Comparison of ENCODE assay signal across 8 cellular contexts in the genomic region with DNA sequence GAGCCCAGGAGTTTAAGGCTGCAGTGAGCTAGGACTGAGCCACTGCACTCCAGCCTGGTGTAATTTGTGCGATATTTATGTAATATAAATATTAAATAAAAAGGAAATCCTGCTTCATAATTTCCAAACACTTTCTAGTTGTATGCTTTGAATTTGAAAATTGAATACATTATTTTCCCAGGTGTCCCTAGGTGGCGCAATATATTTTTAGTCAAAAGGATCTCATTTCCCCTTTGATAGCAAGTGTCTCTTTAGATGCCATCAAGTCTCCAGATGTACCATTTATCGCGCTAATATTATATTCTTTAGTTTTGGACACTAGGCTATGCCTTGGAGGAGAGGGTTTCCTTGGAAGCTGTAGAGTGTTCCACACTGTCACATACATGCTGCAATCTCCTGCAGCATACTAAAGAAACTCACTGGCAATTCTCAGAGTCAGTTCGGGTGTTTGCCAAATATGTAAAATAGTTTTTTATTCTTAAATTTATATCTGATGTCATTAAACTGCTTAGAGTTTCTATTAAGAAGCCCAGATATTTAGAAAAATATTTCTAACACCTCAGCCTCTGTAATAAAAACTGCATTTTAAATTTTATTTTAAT. TPM values are rescaled to one million over a fixed set of nuclear protein-coding genes. Genes with fewer than 3 reads are reported as not detected.
DNase-seq lines count a peak whose midpoint lies in the region; ATAC-seq and TF ChIP-seq lines count a peak whose summit lies in the region.

No MANE protein-coding gene starts in this region.

- H3K9me3 ChIP-seq in OCI-LY1 (ENCODE audit: low read length) = no peaks in the 10 kb centered on the region
- no peaks in the 10 kb centered on the region for H3K9me3 ChIP-seq in effector memory CD4-positive, alpha-beta T cell (ENCODE audit: control insufficient read depth, low read length)

- H4K20me1 ChIP-seq in OCI-LY1 (ENCODE audit: insufficient read depth, low read length) = no peaks in the 10 kb centered on the region

- H3K4me2 ChIP-seq in OCI-LY1 (ENCODE audit: low read length) = peak overlapping the region; percentile 43

- no peaks in the 10 kb centered on the region for H3K79me2 ChIP-seq in OCI-LY1 (ENCODE audit: insufficient read depth, low read length)

- no peaks in the 10 kb centered on the region for H3K9me3 Mint-ChIP-seq in natural killer cell
- no peaks in the 10 kb centered on the region for H3K9me3 Mint-ChIP-seq in natural killer cell treated with Interleukin-12 subunit alpha and Interleukin-12 subunit beta and Interleukin-15 and Interleukin-18, amount 100 ng/mL, for 72 hours

- ATAC-seq in natural killer cell (no peak), GM21717 (IDR thresholded peaks at IDR 0.05; ENCODE audit: unreplicated experiment) (no peak)
- no peak for ATAC-seq in natural killer cell treated with Interleukin-12 subunit alpha and Interleukin-12 subunit beta and Interleukin-15 and Interleukin-18, amount 100 ng/mL, for 72 hours

- H3K4me3 ChIP-seq in OCI-LY1 (ENCODE audit: low read depth, low read length, poor library complexity, severe bottlenecking) = no peak overlapping the region
- no peak overlapping the region for H3K4me3 ChIP-seq in fibroblast of villous mesenchyme (ENCODE audit: low read depth, low read length)
- no peak overlapping the region for H3K4me3 ChIP-seq in effector memory CD4-positive, alpha-beta T cell (ENCODE audit: insufficient read depth, low read depth, low read length, poor library complexity, severe bottlenecking)

- peaks cover 24 to 36% of the 10 kb centered on the region in 2 donors for H3K4me1 Mint-ChIP-seq in natural killer cell
- peaks cover 28 to 34% of the 10 kb centered on the region in 2 donors for H3K4me1 Mint-ChIP-seq in natural killer cell treated with Interleukin-12 subunit alpha and Interleukin-12 subunit beta and Interleukin-15 and Interleukin-18, amount 100 ng/mL, for 72 hours (ENCODE audit: low read depth in 2 of 2)

- H3K27me3 ChIP-seq in OCI-LY1 (ENCODE audit: insufficient read depth, low read length) = no peaks in the 10 kb centered on the region
- no peaks in the 10 kb centered on the region for H3K27me3 ChIP-seq in effector memory CD4-positive, alpha-beta T cell (replicated peaks; ENCODE audit: control insufficient read depth, insufficient read depth, low read length, poor library complexity, severe bottlenecking)

- peak overlapping the region; percentile 79; the same call in 1 of the 2 replicates for H2AFZ ChIP-seq in OCI-LY1 (ENCODE audit: low read length)

- H3K4me3 Mint-ChIP-seq in natural killer cell = no peak overlapping the region
- no peak overlapping the region for H3K4me3 Mint-ChIP-seq in natural killer cell treated with Interleukin-12 subunit alpha and Interleukin-12 subunit beta and Interleukin-15 and Interleukin-18, amount 100 ng/mL, for 72 hours

- H3K36me3 ChIP-seq in OCI-LY1 (ENCODE audit: insufficient read depth, low read length) = no peaks in the 10 kb centered on the region
- H3K36me3 ChIP-seq in effector memory CD4-positive, alpha-beta T cell (ENCODE audit: control insufficient read depth, insufficient read depth, low read length) = no peaks in the 10 kb centered on the region

- intact Hi-C loops in natural killer cell (cut with micrococcal nuclease) = no loop called here

- no peaks in the 10 kb centered on the region for H3K9me2 ChIP-seq in OCI-LY1 (ENCODE audit: low read depth, low read length)

- peak overlapping the region in 1 of 2 donors; percentile 83 for H3K27ac Mint-ChIP-seq in natural killer cell
- no peak overlapping the region for H3K27ac Mint-ChIP-seq in natural killer cell treated with Interleukin-12 subunit alpha and Interleukin-12 subunit beta and Interleukin-15 and Interleukin-18, amount 100 ng/mL, for 72 hours

- peaks cover 7% of the 10 kb centered on the region for H3K4me1 ChIP-seq in OCI-LY1 (ENCODE audit: insufficient read depth, low read length, severe bottlenecking)
- peaks cover under 1% of the 10 kb centered on the region for H3K4me1 ChIP-seq in effector memory CD4-positive, alpha-beta T cell (ENCODE audit: control insufficient read depth, insufficient read depth, low read length, poor library complexity, severe bottlenecking)

- no peak overlapping the region for H3K9ac ChIP-seq in OCI-LY1 (ENCODE audit: low read length)

- H3K27ac ChIP-seq in OCI-LY1 (ENCODE audit: low read depth, low read length, poor library complexity, severe bottlenecking) = no peak overlapping the region
- no peak overlapping the region for H3K27ac ChIP-seq in effector memory CD4-positive, alpha-beta T cell (ENCODE audit: insufficient read depth, low read length, poor library complexity, severe bottlenecking)

- DNase-seq in natural killer cell (no peak), fibroblast of villous mesenchyme (ENCODE audit: low read depth) (no peak), COLO668 (lab: John Stamatoyannopoulos, UW; ENCODE audit: unreplicated experiment) (no peak)
- DNase-seq in natural killer cell treated with Interleukin-12 subunit alpha and Interleukin-12 subunit beta and Interleukin-15 and Interleukin-18, amount 100 ng/mL, for 72 hours (ENCODE audit: low spot score) = no peak
- no peak for DNase-seq in effector memory CD4-positive, alpha-beta T cell
- no peak for DNase-seq in activated naive CD4-positive, alpha-beta T cell treated with Interleukin-2 at 50 U/mL for 16 hours

- TF ChIP-seq CTCF in natural killer cell (IDR thresholded peaks at IDR 0.05) = peak; percentile 67
- TF ChIP-seq CTCF in OCI-LY1 (IDR thresholded peaks at IDR 0.05; ENCODE audit: low read length) = peak; percentile 64
- TF ChIP-seq CTCF in fibroblast of villous mesenchyme (IDR thresholded peaks at IDR 0.05; ENCODE audit: insufficient read depth, low read depth, low read length) = peak; percentile 52

- H3K27me3 Mint-ChIP-seq in natural killer cell (ENCODE audit: low read depth in 2 of 2) = no peaks in the 10 kb centered on the region
- H3K27me3 Mint-ChIP-seq in natural killer cell treated with Interleukin-12 subunit alpha and Interleukin-12 subunit beta and Interleukin-15 and Interleukin-18, amount 100 ng/mL, for 72 hours = no peaks in the 10 kb centered on the region

- no peaks in the 10 kb centered on the region for H3K36me3 Mint-ChIP-seq in natural killer cell
- no peaks in the 10 kb centered on the region for H3K36me3 Mint-ChIP-seq in natural killer cell treated with Interleukin-12 subunit alpha and Interleukin-12 subunit beta and Interleukin-15 and Interleukin-18, amount 100 ng/mL, for 72 hours

- H3F3A ChIP-seq in OCI-LY1 (ENCODE audit: insufficient read depth, low read length) = 0 out of 2 replicates have a peak, but pooled peaks cover 3% of the 10 kb centered on the region

RNA-seq across cellular contexts. Expression of gene WDR7, which starts 5.6 kb away (rescaled TPM):
- total RNA-seq in natural killer cell (100 to 1,000 TPM in 1 of 3 donors, 10 to 100 TPM in 2; 71.1 to 103 (median 77.3) TPM), fibroblast of villous mesenchyme (17.1 and 30.7 TPM in 2 replicates)
- total RNA-seq in natural killer cell treated with Interleukin-12 subunit alpha and Interleukin-12 subunit beta and Interleukin-15 and Interleukin-18, amount 100 ng/mL, for 72 hours = 10 to 100 TPM; 51.1 to 69.1 TPM

RNA-seq across cellular contexts. Expression of gene TXNL1, which starts 7.1 kb away (rescaled TPM):
- total RNA-seq in natural killer cell = 10 to 100 TPM; 43.2 to 44.8 (median 44.0) TPM
- 10 to 100 TPM; 50.3 to 60.5 TPM for total RNA-seq in natural killer cell treated with Interleukin-12 subunit alpha and Interleukin-12 subunit beta and Interleukin-15 and Interleukin-18, amount 100 ng/mL, for 72 hours
- 15.8 and 33.2 TPM in 2 replicates for total RNA-seq in fibroblast of villous mesenchyme
